In genomic region chr5:55900068-55900467, GRCh38 we compare ENCODE assay signal across 1 cellular context.
TF ChIP-seq lines count a peak whose summit lies in the region.

No MANE protein-coding gene starts in this region.

TF ChIP-seq in GM12878, 131 proteins besides CTCF, POLR2A, EP300 and RAD21 (continued from another document):
- TF ChIP-seq E4F1 (IDR thresholded peaks at IDR 0.05; ENCODE audit: borderline replicate concordance, partially characterized antibody): no peak
- TF ChIP-seq SPI1 (IDR thresholded peaks at IDR 0.05; ENCODE audit: borderline replicate concordance, insufficient read depth, low read depth, low read length): no peak
- peak; percentile 78 for TF ChIP-seq BCL11A (IDR thresholded peaks at IDR 0.05; ENCODE audit: low read depth, low read length)
